ENCODE assay signal across 19 cellular contexts in genomic region chr1:24490101-24490781, GRCh38.
"Had no signal": no experiment of that assay in that cellular context is flagged by ENCODE, and none has a peak within 500 bp of the region (broad histone marks: within the 10 kb centered on the region; RNA-seq: fewer than 3 reads in every experiment).

No MANE protein-coding gene starts in this region.

- H3K27me3 Mint-ChIP-seq: naive thymus-derived CD4-positive, alpha-beta T cell had no signal

- H3K27ac Mint-ChIP-seq: dendritic cell treated with granulocyte-macrophage colony-stimulating factor and Interleukin-4, amounts not matched to agents 40 ng/mL and 50 ng/mL, for 4 days; effector memory CD8-positive, alpha-beta T cell had no signal

- H3K4me3 ChIP-seq: esophagus muscularis mucosa, gastrocnemius medialis, heart right ventricle, right atrium auricular region, sigmoid colon, skin epidermis, thyroid gland, upper lobe of left lung, vagina had no signal

- H3K36me3 ChIP-seq: esophagus muscularis mucosa, gastrocnemius medialis, heart right ventricle, right atrium auricular region, sigmoid colon, thyroid gland, upper lobe of left lung, vagina had no signal

- H3K9me3 ChIP-seq: esophagus muscularis mucosa, gastrocnemius medialis, right atrium auricular region, sigmoid colon, thyroid gland had no signal

- H3K4me3 Mint-ChIP-seq: dendritic cell treated with granulocyte-macrophage colony-stimulating factor and Interleukin-4, amounts not matched to agents 40 ng/mL and 50 ng/mL, for 4 days; effector memory CD8-positive, alpha-beta T cell had no signal

- H3K27me3 ChIP-seq: right atrium auricular region, thyroid gland, upper lobe of left lung, vagina had no signal

- H3K4me1 ChIP-seq: esophagus muscularis mucosa, gastrocnemius medialis, heart right ventricle, right atrium auricular region, sigmoid colon, thyroid gland, upper lobe of left lung, vagina had no signal

- H3K9me3 Mint-ChIP-seq: dendritic cell treated with granulocyte-macrophage colony-stimulating factor and Interleukin-4, amounts not matched to agents 40 ng/mL and 50 ng/mL, for 4 days; effector memory CD8-positive, alpha-beta T cell had no signal

- H3K27ac ChIP-seq: epithelial cell of prostate, esophagus muscularis mucosa, gastrocnemius medialis, heart right ventricle, right atrium auricular region, sigmoid colon, skin epidermis, thyroid gland, upper lobe of left lung, vagina had no signal

- ATAC-seq: effector memory CD8-positive, alpha-beta T cell; gastrocnemius medialis; heart right ventricle; left lobe of liver; naive thymus-derived CD4-positive, alpha-beta T cell had no signal

- DNase-seq: effector memory CD8-positive, alpha-beta T cell; gastrocnemius medialis; heart right ventricle; hypothalamus; mammary epithelial cell; naive thymus-derived CD4-positive, alpha-beta T cell; posterior cingulate gyrus; sigmoid colon; stimulated activated CD4-positive, alpha-beta T cell treated with anti-CD3 and anti-CD28 coated beads, Interleukin-2, amount 100 ng/mL, for 24 hours; stimulated activated naive CD4-positive, alpha-beta T cell treated with Interleukin-2 at 50 U/mL for 16 hours; thyroid gland had no signal
